ENCODE assay signal across 20 cellular contexts in the genomic region with DNA sequence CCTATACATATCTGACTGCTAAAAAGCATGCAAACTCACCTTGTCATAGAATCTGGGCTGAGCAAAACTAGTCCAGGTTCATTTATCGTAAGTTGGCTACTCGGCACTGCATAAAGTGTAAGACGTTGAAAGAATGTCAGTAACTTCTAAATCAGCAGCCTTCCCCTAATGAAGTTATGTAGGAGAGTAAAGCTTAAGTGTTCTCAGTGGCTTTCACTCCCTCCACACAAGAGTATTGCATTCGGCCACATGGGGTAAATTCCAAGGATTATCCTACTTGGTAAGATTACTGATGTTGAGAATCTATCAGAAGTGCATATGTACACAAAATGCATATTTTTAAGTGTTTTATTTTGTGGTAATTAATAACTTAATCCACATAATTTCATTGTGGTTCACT.
"Had no signal": no experiment of that assay in that cellular context is flagged by ENCODE, and none has a peak within 500 bp of the region (broad histone marks: within the 10 kb centered on the region; RNA-seq: fewer than 3 reads in every experiment).

No MANE protein-coding gene starts in this region.

- ATAC-seq: esophagus mucosa; gastrocnemius medialis; left lobe of liver; natural killer cell; sciatic nerve; stimulated activated effector memory CD8-positive, alpha-beta T cell treated with anti-CD3 and anti-CD28 coated beads, Interleukin-12 subunit alpha, Interleukin-12 subunit beta, amount 100 ng/mL, for 72 hours had no signal

- DNase-seq: colonic mucosa; effector CD8-positive, alpha-beta T cell; endodermal cell; foreskin fibroblast; gastrocnemius medialis; head of caudate nucleus; kidney; natural killer cell; stimulated activated CD4-positive, alpha-beta T cell treated with anti-CD3 and anti-CD28 coated beads, Interleukin-2, amount 100 ng/mL, for 24 hours; stimulated activated CD4-positive, alpha-beta T cell treated with anti-CD3 and anti-CD28 coated beads, Interleukin-4, amount 100 ng/mL, for 24 hours; upper lobe of left lung; uterus had no signal

- H3K27me3 Mint-ChIP-seq: dendritic cell treated with granulocyte-macrophage colony-stimulating factor and Interleukin-4, amounts not matched to agents 40 ng/mL and 50 ng/mL, for 4 days; progenitor cell of endocrine pancreas; stimulated activated naive CD8-positive, alpha-beta T cell treated with anti-CD3 and anti-CD28 coated beads, Interleukin-15, Interleukin-2, amounts not matched to agents 100 ng/mL and 50 ng/mL, for 24 hours had no signal

- H3K27ac Mint-ChIP-seq: dendritic cell treated with granulocyte-macrophage colony-stimulating factor and Interleukin-4, amounts not matched to agents 40 ng/mL and 50 ng/mL, for 4 days; endodermal cell; natural killer cell; progenitor cell of endocrine pancreas; stimulated activated effector memory CD8-positive, alpha-beta T cell treated with anti-CD3 and anti-CD28 coated beads, Interleukin-12 subunit alpha, Interleukin-12 subunit beta, amount 100 ng/mL, for 72 hours; stimulated activated naive CD8-positive, alpha-beta T cell treated with anti-CD3 and anti-CD28 coated beads, Interleukin-15, Interleukin-2, amounts not matched to agents 100 ng/mL and 50 ng/mL, for 24 hours had no signal

- H3K9me3 Mint-ChIP-seq: dendritic cell treated with granulocyte-macrophage colony-stimulating factor and Interleukin-4, amounts not matched to agents 40 ng/mL and 50 ng/mL, for 4 days; endodermal cell; natural killer cell; neural crest cell; stimulated activated effector memory CD8-positive, alpha-beta T cell treated with anti-CD3 and anti-CD28 coated beads, Interleukin-12 subunit alpha, Interleukin-12 subunit beta, amount 100 ng/mL, for 72 hours; stimulated activated naive CD8-positive, alpha-beta T cell treated with anti-CD3 and anti-CD28 coated beads, Interleukin-15, Interleukin-2, amounts not matched to agents 100 ng/mL and 50 ng/mL, for 24 hours had no signal

- H3K4me3 Mint-ChIP-seq: dendritic cell treated with granulocyte-macrophage colony-stimulating factor and Interleukin-4, amounts not matched to agents 40 ng/mL and 50 ng/mL, for 4 days; endodermal cell; natural killer cell; neural crest cell; stimulated activated effector memory CD8-positive, alpha-beta T cell treated with anti-CD3 and anti-CD28 coated beads, Interleukin-12 subunit alpha, Interleukin-12 subunit beta, amount 100 ng/mL, for 72 hours; stimulated activated naive CD8-positive, alpha-beta T cell treated with anti-CD3 and anti-CD28 coated beads, Interleukin-15, Interleukin-2, amounts not matched to agents 100 ng/mL and 50 ng/mL, for 24 hours had no signal

- H3K4me1 Mint-ChIP-seq: stimulated activated effector memory CD8-positive, alpha-beta T cell treated with anti-CD3 and anti-CD28 coated beads, Interleukin-12 subunit alpha, Interleukin-12 subunit beta, amount 100 ng/mL, for 72 hours had no signal

- H3K36me3 Mint-ChIP-seq: natural killer cell had no signal
